8 cellular contexts compared by ENCODE assay signal in the genomic region with DNA sequence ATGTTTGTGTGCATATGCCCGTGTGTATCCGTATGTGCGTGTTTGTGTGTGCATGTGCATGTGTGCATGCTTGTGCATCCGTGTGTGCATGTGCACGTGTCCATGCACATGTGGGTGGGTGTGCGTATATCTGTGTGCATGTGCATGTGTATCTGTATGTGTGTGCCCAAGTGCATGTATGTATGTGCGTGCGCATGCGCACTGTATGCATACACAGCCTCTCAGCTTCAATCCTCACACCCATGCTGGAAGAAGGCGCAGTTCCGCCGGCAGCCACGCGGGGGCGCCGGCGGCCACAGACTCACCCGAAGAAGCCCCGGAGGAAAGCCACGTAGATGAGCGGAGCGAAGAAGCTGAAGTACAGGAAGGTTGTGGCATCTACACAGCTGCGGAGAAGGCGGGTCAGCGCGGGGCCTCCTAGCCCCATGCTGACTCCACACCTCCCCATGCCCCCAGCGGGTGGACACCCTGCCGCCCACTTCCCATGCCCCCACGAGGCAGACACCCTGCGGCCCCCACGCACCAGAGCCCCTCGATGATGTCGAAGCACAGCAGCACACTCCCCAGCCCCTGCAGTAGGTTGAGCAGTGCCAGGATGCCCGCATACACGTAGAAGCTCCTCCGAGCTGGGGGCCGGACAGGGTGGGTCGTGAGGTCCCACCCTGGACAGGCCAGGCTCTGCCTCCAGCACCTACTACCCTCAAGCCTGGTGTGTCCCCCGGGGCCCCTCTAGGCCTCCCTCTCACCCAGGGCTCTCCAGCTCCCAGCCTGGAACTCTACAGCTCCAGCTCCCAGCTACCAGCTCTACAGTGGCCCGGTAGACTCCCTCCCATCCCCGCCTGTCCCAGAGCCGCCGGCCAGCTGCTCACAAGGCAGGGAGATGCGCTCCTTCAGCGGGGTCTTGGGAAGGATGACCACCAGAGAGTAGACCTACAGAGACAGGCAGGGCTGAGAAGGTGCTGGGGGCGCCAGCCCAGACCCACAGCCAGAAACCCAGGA. TPM values are rescaled to one million over a fixed set of nuclear protein-coding genes. Genes with fewer than 3 reads are reported as not detected.
DNase-seq lines count a peak whose midpoint lies in the region; ATAC-seq and TF ChIP-seq lines count a peak whose summit lies in the region.

No MANE protein-coding gene starts in this region.

- peak; percentile 98 for DNase-seq in GM13976 (ENCODE audit: low spot score)
- peak; percentile 83 for DNase-seq in NCI-H1694 treated with DMSO at 0.1 percent for 48 hours (lab: John Stamatoyannopoulos, UW)
- peak; percentile 68 to 84 (median 80) for DNase-seq in T-helper 17 cell
- peak; percentile 90 for DNase-seq in adipocyte (ENCODE audit: low read depth)
- DNase-seq in heart left ventricle, result peak; percentile 81 to 91 (median 84)
- DNase-seq in retina, result peak; percentile 97

- peaks cover 10% of the 10 kb centered on the region for H3K4me1 Mint-ChIP-seq in T-helper 17 cell

- intact Hi-C loops in heart left ventricle (cut with DNase I), result loop anchor here in 8 of 10 donors (5.0 to 10.0 kb wide), 5 partner anchors 250 to 400 kb away; a partner anchor contains a TSS

- no peaks in the 10 kb centered on the region for H3K9me3 ChIP-seq in T-helper 17 cell (ENCODE audit: control insufficient read depth, low read length, poor library complexity, severe bottlenecking)
- no peaks in the 10 kb centered on the region for H3K9me3 ChIP-seq in adipocyte (ENCODE audit: control insufficient read depth, low read length)
- no peaks in the 10 kb centered on the region for H3K9me3 ChIP-seq in heart left ventricle

- no peak for TF ChIP-seq POLR2A in heart left ventricle (IDR thresholded peaks at IDR 0.05)

- in situ Hi-C loops in GM13976 (cut with MboI; ENCODE audit: low sequenced_read_pairs, unreplicated experiment), result no loop called here

- H3K9ac ChIP-seq in adipocyte (ENCODE audit: low read length), result no peak overlapping the region

- H3K4me3 ChIP-seq in adipocyte (ENCODE audit: low read length), result no peak overlapping the region
- H3K4me3 ChIP-seq in heart left ventricle, result no peak overlapping the region

- no peaks in the 10 kb centered on the region for H3K27me3 Mint-ChIP-seq in T-helper 17 cell

- H3K27me3 ChIP-seq in adipocyte (replicated peaks; ENCODE audit: control insufficient read depth, insufficient read depth, low read length) (no peaks in the 10 kb centered on the region), heart left ventricle (no peaks in the 10 kb centered on the region)

- WGBS in heart left ventricle, 4 donors, result 35 to 45% (median 40%) methylated on average over 34 to 46 of the region's 46 CpGs

- H3K36me3 Mint-ChIP-seq in T-helper 17 cell (ENCODE audit: low read depth), result no peaks in the 10 kb centered on the region

- TF ChIP-seq CTCF in GM13976 (IDR thresholded peaks at IDR 0.05; ENCODE audit: borderline replicate concordance, control extremely low read depth, extremely low read depth, insufficient read depth, missing control alignments) (peak; percentile 98), heart left ventricle (IDR thresholded peaks at IDR 0.05) (peak; percentile 95 to 98 (median 98))

- H3K4me3 Mint-ChIP-seq in T-helper 17 cell, result peak overlapping the region; percentile 57

- H3K27ac ChIP-seq in heart left ventricle, result no peak overlapping the region

- peak overlapping the region; percentile 81 for H3K27ac Mint-ChIP-seq in T-helper 17 cell

- H3K36me3 ChIP-seq in adipocyte (ENCODE audit: control insufficient read depth, insufficient read depth, low read length, severe bottlenecking) (peaks cover 88% of the 10 kb centered on the region), heart left ventricle (peaks cover 6 to 79% (median 57%) of the 10 kb centered on the region in 9 donors)

- peaks cover 6% of the 10 kb centered on the region for H3K4me1 ChIP-seq in adipocyte (ENCODE audit: control insufficient read depth, insufficient read depth, low read length)
- peaks cover 0 to 22% (median 7%) of the 10 kb centered on the region in 12 donors for H3K4me1 ChIP-seq in heart left ventricle

- ATAC-seq in HG02938 (IDR thresholded peaks at IDR 0.05; ENCODE audit: unreplicated experiment) (peak; percentile 80), T-helper 17 cell (peak; percentile 99), heart left ventricle (peak; percentile 36 to 85 (median 78)), GM18870 (IDR thresholded peaks at IDR 0.05; ENCODE audit: unreplicated experiment) (no peak)

RNA-seq across cellular contexts. Expression of a gene that starts 15.4 kb away (rescaled TPM):
- total RNA-seq in T-helper 17 cell (10 to 100 TPM; 12.5 to 16.6 TPM), heart left ventricle (10 to 100 TPM; 13.4 to 29.0 (median 20.4) TPM)
- polyA plus RNA-seq in heart left ventricle, result 10 to 100 TPM; 16.1 to 27.8 TPM

RNA-seq across cellular contexts. Expression of a gene that starts 23.0 kb away (rescaled TPM):
- total RNA-seq in T-helper 17 cell (10 to 100 TPM in 1 of 2 donors, 1 to 10 TPM in 1; 8.6 to 11.6 TPM), heart left ventricle (10 to 100 TPM in 1 of 9 donors, 1 to 10 TPM in 8; 4.0 to 12.4 (median 7.3) TPM)
- polyA plus RNA-seq in heart left ventricle, result 1 to 10 TPM; 1.8 to 5.3 TPM

RNA-seq across cellular contexts. Expression of a gene that starts 53.8 kb away (rescaled TPM):
- total RNA-seq in T-helper 17 cell (1 to 10 TPM; 4.8 to 5.5 TPM), heart left ventricle (1 to 10 TPM in 8 of 9 donors, under 1 TPM in 1; 1.00 to 4.1 (median 2.1) TPM)
- polyA plus RNA-seq in heart left ventricle, result 1 to 10 TPM in 1 of 2 donors, under 1 TPM in 1; 0.72 to 3.2 TPM
